Comparison of ENCODE assay signal across 1 cellular context in the genomic region with DNA sequence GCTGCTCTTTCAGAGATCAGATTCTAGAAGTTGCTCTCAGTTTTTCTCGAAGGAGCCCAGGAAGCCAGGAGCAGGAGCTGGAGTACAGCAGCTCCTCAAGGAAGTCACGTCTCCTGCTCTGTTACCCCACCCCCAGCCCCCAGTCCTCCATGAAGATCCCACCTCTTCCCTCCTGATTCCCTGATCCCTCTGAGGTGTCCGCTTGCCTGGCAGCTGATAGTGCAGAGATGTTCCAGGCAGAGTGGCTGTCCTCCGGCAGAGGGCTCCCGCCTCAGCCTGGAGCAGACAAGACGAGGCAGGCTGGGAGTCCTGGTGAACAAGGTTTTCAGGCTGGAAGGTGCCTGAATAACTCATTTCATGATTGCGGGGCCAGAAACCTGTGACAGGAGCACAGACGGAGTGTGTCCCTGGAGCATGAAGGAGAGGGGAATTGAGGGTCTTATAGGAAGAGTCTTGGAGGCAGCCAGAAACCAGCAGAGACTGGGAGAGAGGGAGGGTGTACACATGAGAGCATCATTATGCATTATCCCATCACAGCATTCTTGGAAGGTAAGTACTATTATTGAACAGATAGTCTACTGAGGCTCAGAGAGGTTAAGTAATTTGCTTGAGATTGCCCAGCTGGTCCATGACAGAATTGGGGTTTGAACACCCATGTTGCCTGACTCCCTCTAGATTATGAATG.
TF ChIP-seq lines count a peak whose summit lies in the region.

No MANE protein-coding gene starts in this region.

TF ChIP-seq in HepG2, 621 proteins besides CTCF, POLR2A, EP300 and RAD21 (continued from another document):
- TF ChIP-seq, protein P1, sequence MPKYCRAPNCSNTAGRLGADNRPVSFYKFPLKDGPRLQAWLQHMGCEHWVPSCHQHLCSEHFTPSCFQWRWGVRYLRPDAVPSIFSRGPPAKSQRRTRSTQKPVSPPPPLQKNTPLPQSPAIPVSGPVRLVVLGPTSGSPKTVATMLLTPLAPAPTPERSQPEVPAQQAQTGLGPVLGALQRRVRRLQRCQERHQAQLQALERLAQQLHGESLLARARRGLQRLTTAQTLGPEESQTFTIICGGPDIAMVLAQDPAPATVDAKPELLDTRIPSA (CRISPR knock-in tag; IDR thresholded peaks at IDR 0.05; ENCODE audit: borderline replicate concordance), result no peak
- TF ChIP-seq ZNF772 (CRISPR knock-in tag; IDR thresholded peaks at IDR 0.05) (no peak), SCMH1 (CRISPR knock-in tag; IDR thresholded peaks at IDR 0.05; ENCODE audit: borderline replicate concordance) (no peak)
